1 cellular context compared by ENCODE assay signal in the genomic region with DNA sequence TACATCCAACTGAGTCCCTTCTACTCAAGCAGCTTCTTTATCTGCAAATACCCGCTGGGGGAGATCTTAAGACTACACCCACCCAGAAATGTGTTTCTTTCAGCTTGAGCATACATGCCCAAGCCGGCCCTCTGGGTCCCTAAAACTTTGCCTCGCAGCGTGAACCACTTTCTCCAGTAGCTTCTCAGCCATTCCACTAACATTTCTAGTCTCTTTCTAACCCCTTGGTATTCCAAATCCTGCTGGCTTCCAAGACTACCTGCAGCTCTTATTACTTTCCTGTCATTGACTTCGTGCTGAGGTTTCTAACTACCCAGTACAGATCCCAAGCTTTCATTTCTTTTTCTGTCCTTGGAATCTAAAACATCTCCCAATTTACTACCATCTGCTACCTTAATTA.
TF ChIP-seq lines count a peak whose summit lies in the region.

No MANE protein-coding gene starts in this region.

TF ChIP-seq in GM23338, 12 proteins besides CTCF, POLR2A, EP300 and RAD21 (continued from another document):
- TF ChIP-seq, protein P1, sequence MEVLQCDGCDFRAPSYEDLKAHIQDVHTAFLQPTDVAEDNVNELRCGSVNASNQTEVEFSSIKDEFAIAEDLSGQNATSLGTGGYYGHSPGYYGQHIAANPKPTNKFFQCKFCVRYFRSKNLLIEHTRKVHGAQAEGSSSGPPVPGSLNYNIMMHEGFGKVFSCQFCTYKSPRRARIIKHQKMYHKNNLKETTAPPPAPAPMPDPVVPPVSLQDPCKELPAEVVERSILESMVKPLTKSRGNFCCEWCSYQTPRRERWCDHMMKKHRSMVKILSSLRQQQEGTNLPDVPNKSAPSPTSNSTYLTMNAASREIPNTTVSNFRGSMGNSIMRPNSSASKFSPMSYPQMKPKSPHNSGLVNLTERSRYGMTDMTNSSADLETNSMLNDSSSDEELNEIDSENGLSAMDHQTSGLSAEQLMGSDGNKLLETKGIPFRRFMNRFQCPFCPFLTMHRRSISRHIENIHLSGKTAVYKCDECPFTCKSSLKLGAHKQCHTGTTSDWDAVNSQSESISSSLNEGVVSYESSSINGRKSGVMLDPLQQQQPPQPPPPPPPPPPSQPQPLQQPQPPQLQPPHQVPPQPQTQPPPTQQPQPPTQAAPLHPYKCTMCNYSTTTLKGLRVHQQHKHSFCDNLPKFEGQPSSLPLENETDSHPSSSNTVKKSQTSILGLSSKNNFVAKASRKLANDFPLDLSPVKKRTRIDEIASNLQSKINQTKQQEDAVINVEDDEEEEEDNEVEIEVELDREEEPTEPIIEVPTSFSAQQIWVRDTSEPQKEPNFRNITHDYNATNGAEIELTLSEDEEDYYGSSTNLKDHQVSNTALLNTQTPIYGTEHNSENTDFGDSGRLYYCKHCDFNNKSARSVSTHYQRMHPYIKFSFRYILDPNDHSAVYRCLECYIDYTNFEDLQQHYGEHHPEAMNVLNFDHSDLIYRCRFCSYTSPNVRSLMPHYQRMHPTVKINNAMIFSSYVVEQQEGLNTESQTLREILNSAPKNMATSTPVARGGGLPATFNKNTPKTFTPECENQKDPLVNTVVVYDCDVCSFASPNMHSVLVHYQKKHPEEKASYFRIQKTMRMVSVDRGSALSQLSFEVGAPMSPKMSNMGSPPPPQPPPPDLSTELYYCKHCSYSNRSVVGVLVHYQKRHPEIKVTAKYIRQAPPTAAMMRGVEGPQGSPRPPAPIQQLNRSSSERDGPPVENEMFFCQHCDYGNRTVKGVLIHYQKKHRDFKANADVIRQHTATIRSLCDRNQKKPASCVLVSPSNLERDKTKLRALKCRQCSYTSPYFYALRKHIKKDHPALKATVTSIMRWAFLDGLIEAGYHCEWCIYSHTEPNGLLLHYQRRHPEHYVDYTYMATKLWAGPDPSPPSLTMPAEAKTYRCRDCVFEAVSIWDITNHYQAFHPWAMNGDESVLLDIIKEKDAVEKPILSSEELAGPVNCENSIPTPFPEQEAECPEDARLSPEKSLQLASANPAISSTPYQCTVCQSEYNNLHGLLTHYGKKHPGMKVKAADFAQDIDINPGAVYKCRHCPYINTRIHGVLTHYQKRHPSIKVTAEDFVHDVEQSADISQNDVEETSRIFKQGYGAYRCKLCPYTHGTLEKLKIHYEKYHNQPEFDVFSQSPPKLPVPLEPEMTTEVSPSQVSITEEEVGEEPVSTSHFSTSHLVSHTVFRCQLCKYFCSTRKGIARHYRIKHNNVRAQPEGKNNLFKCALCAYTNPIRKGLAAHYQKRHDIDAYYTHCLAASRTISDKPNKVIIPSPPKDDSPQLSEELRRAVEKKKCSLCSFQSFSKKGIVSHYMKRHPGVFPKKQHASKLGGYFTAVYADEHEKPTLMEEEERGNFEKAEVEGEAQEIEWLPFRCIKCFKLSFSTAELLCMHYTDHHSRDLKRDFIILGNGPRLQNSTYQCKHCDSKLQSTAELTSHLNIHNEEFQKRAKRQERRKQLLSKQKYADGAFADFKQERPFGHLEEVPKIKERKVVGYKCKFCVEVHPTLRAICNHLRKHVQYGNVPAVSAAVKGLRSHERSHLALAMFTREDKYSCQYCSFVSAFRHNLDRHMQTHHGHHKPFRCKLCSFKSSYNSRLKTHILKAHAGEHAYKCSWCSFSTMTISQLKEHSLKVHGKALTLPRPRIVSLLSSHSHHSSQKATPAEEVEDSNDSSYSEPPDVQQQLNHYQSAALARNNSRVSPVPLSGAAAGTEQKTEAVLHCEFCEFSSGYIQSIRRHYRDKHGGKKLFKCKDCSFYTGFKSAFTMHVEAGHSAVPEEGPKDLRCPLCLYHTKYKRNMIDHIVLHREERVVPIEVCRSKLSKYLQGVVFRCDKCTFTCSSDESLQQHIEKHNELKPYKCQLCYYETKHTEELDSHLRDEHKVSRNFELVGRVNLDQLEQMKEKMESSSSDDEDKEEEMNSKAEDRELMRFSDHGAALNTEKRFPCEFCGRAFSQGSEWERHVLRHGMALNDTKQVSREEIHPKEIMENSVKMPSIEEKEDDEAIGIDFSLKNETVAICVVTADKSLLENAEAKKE (CRISPR knock-in tag; IDR thresholded peaks at IDR 0.05) = no peak
- TF ChIP-seq ZNF331 (CRISPR knock-in tag; IDR thresholded peaks at IDR 0.05; ENCODE audit: low read depth) (no peak), ETS1 (IDR thresholded peaks at IDR 0.05) (no peak), CREB1 (CRISPR knock-in tag; IDR thresholded peaks at IDR 0.05; ENCODE audit: low read depth) (no peak)
